In genomic region chrX:47645530-47645929, GRCh38 we compare ENCODE assay signal across 26 cellular contexts. TPM values are rescaled to one million over a fixed set of nuclear protein-coding genes. Genes with fewer than 3 reads are reported as not detected.
DNase-seq lines count a peak whose midpoint lies in the region; ATAC-seq, FAIRE-seq and TF ChIP-seq lines count a peak whose summit lies in the region.
"Had no signal": no experiment of that assay in that cellular context is flagged by ENCODE, and none has a peak within 500 bp of the region (broad histone marks: within the 10 kb centered on the region; RNA-seq: fewer than 3 reads in every experiment).

No MANE protein-coding gene starts in this region.

- TF ChIP-seq CTCF in GM12878 (IDR thresholded peaks at IDR 0.05 in 2 of 3, conservative IDR thresholded peaks at IDR 0.05 in 1 of 3; ENCODE audit: control insufficient read depth in 2 of 3, extremely low read depth in 1 of 3, insufficient read depth in 1 of 3, low read depth in 3 of 3, low read length in 3 of 3) (no peak), lower leg skin (IDR thresholded peaks at IDR 0.05) (no peak)

- FAIRE-seq in GM12878 (lab: Jason Lieb, UNC): no peak
- FAIRE-seq: G401.6 had no signal

- peaks cover 39% of the 10 kb centered on the region for H3K4me1 Mint-ChIP-seq in activated CD4-positive, alpha-beta T cell treated with anti-CD3 and anti-CD28 coated beads for 36 hours

- no peak for TF ChIP-seq EP300 in GM12878 (IDR thresholded peaks at IDR 0.05; ENCODE audit: borderline replicate concordance in 1 of 2, control insufficient read depth in 1 of 2, low read depth in 2 of 2, low read length in 2 of 2)

- peak overlapping the region; percentile 37 for H3K27ac Mint-ChIP-seq in activated CD4-positive, alpha-beta T cell treated with anti-CD3 and anti-CD28 coated beads for 36 hours
- H3K27ac Mint-ChIP-seq: activated naive CD4-positive, alpha-beta T cell treated with anti-CD3 and anti-CD28 coated beads, Interleukin-2, amount 50 U/mL, for 24 hours; stimulated activated memory B cell treated with anti-CD40 and anti-IgM and Interleukin-4, amounts not matched to agents 10 μg/mL and 1 μg/mL and 100 μg/mL, for 72 hours had no signal

- H3K4me3 Mint-ChIP-seq in activated CD4-positive, alpha-beta T cell treated with anti-CD3 and anti-CD28 coated beads for 36 hours: no peak overlapping the region
- H3K4me3 Mint-ChIP-seq: activated naive CD4-positive, alpha-beta T cell treated with anti-CD3 and anti-CD28 coated beads, Interleukin-2, amount 50 U/mL, for 24 hours; stimulated activated memory B cell treated with anti-CD40 and anti-IgM and Interleukin-4, amounts not matched to agents 10 μg/mL and 1 μg/mL and 100 μg/mL, for 72 hours had no signal

- H3K9ac ChIP-seq in GM12878 (ENCODE audit: control insufficient read depth, insufficient read depth, low read length): no peak overlapping the region

- no peaks in the 10 kb centered on the region for H3K27me3 Mint-ChIP-seq in activated CD4-positive, alpha-beta T cell treated with anti-CD3 and anti-CD28 coated beads for 36 hours
- H3K27me3 Mint-ChIP-seq: activated naive CD4-positive, alpha-beta T cell treated with anti-CD3 and anti-CD28 coated beads, Interleukin-2, amount 50 U/mL, for 24 hours; naive thymus-derived CD4-positive, alpha-beta T cell; stimulated activated memory B cell treated with anti-CD40 and anti-IgM and Interleukin-4, amounts not matched to agents 10 μg/mL and 1 μg/mL and 100 μg/mL, for 72 hours had no signal

- H3K4me3 ChIP-seq in GM12878 (no peak overlapping the region), lower leg skin (ENCODE audit: low read depth, poor library complexity, severe bottlenecking) (no peak overlapping the region)
- H3K4me3 ChIP-seq: left lung, SJSA1, uterus had no signal

- H3K9me3 ChIP-seq in GM12878 (replicated peaks; ENCODE audit: control insufficient read depth, insufficient read depth, low read length): peaks cover 2% of the 10 kb centered on the region; the same call in 2 of the 3 replicates
- H3K9me3 ChIP-seq: left lung, SJSA1, uterus had no signal

- H3K27me3 ChIP-seq in GM12878 (replicated peaks in 1 of 2; ENCODE audit: control insufficient read depth in 2 of 2, insufficient read depth in 2 of 2, low read length in 1 of 2): no peaks in the 10 kb centered on the region
- H3K27me3 ChIP-seq: left lung, SJSA1, uterus had no signal

- no peak for TF ChIP-seq RAD21 in GM12878 (IDR thresholded peaks at IDR 0.05; ENCODE audit: insufficient read depth, low read depth, low read length)

- POLR2A ChIA-PET in activated CD4-positive, alpha-beta T cell treated with anti-CD3 and anti-CD28 coated beads for 36 hours (lab: Charles Lee): no interaction called here
- POLR2A ChIA-PET in GM12878 (lab: Charles Lee): no interaction called here

- H3K79me2 ChIP-seq in GM12878 (ENCODE audit: control insufficient read depth, insufficient read depth, low read length): peaks cover 30% of the 10 kb centered on the region

- no peak overlapping the region for H3K27ac ChIP-seq in GM12878 (ENCODE audit: control insufficient read depth, insufficient read depth)
- H3K27ac ChIP-seq: epithelial cell of prostate, SJSA1, uterus had no signal

- intact Hi-C loops in activated CD4-positive, alpha-beta T cell treated with anti-CD3 and anti-CD28 coated beads for 36 hours (cut with DNase I, micrococcal nuclease): loop anchor here in 1 of 2 experiments (5.0 kb wide), 1 partner anchor 77 kb away; no protein-coding TSS in a partner anchor
- intact Hi-C loops in GM12878 (cut with micrococcal nuclease; ENCODE audit: unreplicated experiment) (loop anchor here (2.0 kb wide), 2 partner anchors 83 to 455 kb away; no protein-coding TSS in a partner anchor), sciatic nerve (cut with DNase I) (no loop called here), lower leg skin (cut with DNase I; ENCODE audit: low total_unique reads) (no loop called here)

- RAD21 ChIA-PET in GM12878 (lab: Charles Lee; ENCODE audit: unreplicated experiment): interaction anchor here (0.6 kb wide), 1 partner anchor 32 kb away, joined by 6 read pairs; no protein-coding TSS in a partner anchor

- SMC1A ChIA-PET in GM12878 (lab: Charles Lee; ENCODE audit: uncharacterized antibody, unreplicated experiment): no interaction called here

- in situ Hi-C loops in GM12878 (cut with MboI): loop anchor here (10.0 kb wide), 2 partner anchors 81 to 431 kb away; partner anchors contain the start of genes ARAF and CDK16

- BruUV-seq in GM12878 (replicated peaks; lab: Mats Ljungman, UMichigan): no TSS peak

- ATAC-seq in activated CD4-positive, alpha-beta T cell treated with anti-CD3 and anti-CD28 coated beads for 36 hours: no peak
- no peak for ATAC-seq in GM12878
- peak; percentile 23 for ATAC-seq in sciatic nerve
- ATAC-seq: stimulated activated memory B cell treated with anti-CD40 and anti-IgM and Interleukin-4, amounts not matched to agents 10 μg/mL and 1 μg/mL and 100 μg/mL, for 72 hours had no signal

- H2AFZ ChIP-seq in GM12878 (ENCODE audit: control insufficient read depth, low read depth, low read length): no peak overlapping the region

- peaks cover 0 to 4% of the 10 kb centered on the region in 2 experiments; a peak in 2 of 4 replicates for H3K36me3 ChIP-seq in GM12878 (ENCODE audit: control insufficient read depth in 2 of 2, insufficient read depth in 2 of 2, low read length in 1 of 2)
- H3K36me3 ChIP-seq: uterus had no signal

- TF ChIP-seq POLR2A in GM12878 (IDR thresholded peaks at IDR 0.05; ENCODE audit: low read depth, low read length) (no peak), lower leg skin (IDR thresholded peaks at IDR 0.05) (no peak)

- H4K20me1 ChIP-seq in GM12878 (ENCODE audit: control insufficient read depth, insufficient read depth): no peaks in the 10 kb centered on the region

- H3K36me3 Mint-ChIP-seq in activated CD4-positive, alpha-beta T cell treated with anti-CD3 and anti-CD28 coated beads for 36 hours (ENCODE audit: low read depth): peaks cover 44% of the 10 kb centered on the region

- H3K9me3 Mint-ChIP-seq in activated CD4-positive, alpha-beta T cell treated with anti-CD3 and anti-CD28 coated beads for 36 hours (ENCODE audit: low read depth): no peaks in the 10 kb centered on the region
- H3K9me3 Mint-ChIP-seq: activated naive CD4-positive, alpha-beta T cell treated with anti-CD3 and anti-CD28 coated beads, Interleukin-2, amount 50 U/mL, for 24 hours; stimulated activated memory B cell treated with anti-CD40 and anti-IgM and Interleukin-4, amounts not matched to agents 10 μg/mL and 1 μg/mL and 100 μg/mL, for 72 hours had no signal

- CTCF ChIA-PET in activated CD4-positive, alpha-beta T cell treated with anti-CD3 and anti-CD28 coated beads for 36 hours (lab: Charles Lee): interaction anchor here (0.6 kb wide), 1 partner anchor 334 kb away, joined by 3 read pairs; no protein-coding TSS in a partner anchor
- CTCF ChIA-PET in GM12878 (lab: Yijun Ruan, JAX): interaction anchor here (1.0 to 2.8 kb wide), 3 partner anchors 84 to 149 kb away, joined by 3 to 13 read pairs (median 3); no protein-coding TSS in a partner anchor

- WGBS in GM12878 (ENCODE audit: insufficient coverage, insufficient replicate concordance, low lambda C conversion rate, missing lambda C conversion rate): 63% methylated on average over 10 of the region's 10 CpGs
- 58 to 74% methylated on average over 8 to 10 of the region's 10 CpGs for WGBS in lower leg skin, 2 donors

- H3K4me2 ChIP-seq in GM12878 (ENCODE audit: control insufficient read depth, insufficient read depth): peak overlapping the region; percentile 27; the same call in 1 of the 2 replicates

- no peaks in the 10 kb centered on the region; the same call in 1 of the 2 replicates for H3K4me1 ChIP-seq in GM12878 (ENCODE audit: control insufficient read depth, insufficient read depth, low read length)
- H3K4me1 ChIP-seq: uterus had no signal

- no peak for DNase-seq in activated CD4-positive, alpha-beta T cell treated with anti-CD3 and anti-CD28 coated beads for 36 hours
- no peak for DNase-seq in activated CD4-positive, alpha-beta T cell treated with anti-CD3 and anti-CD28 coated beads, Interleukin-2, amount 50 U/mL, for 48 hours
- DNase-seq in GM12878 (ENCODE audit: low read depth, low spot score) (no peak), left kidney (ENCODE audit: low read depth, low spot score) (peak; percentile 38), sciatic nerve (ENCODE audit: low spot score) (no peak), NCI-H82 (lab: John Stamatoyannopoulos, UW) (no peak), lower leg skin (ENCODE audit: low spot score in 2 of 2) (no peak)
- DNase-seq in stimulated activated CD4-positive, alpha-beta T cell treated with anti-CD3 and anti-CD28 coated beads, Interleukin-15, amount 100 ng/mL, for 24 hours: no peak
- DNase-seq: 8988T; activated CD4-positive, CD25-positive, alpha-beta regulatory T cell; activated CD8-positive, alpha-beta memory T cell treated with anti-CD3 and anti-CD28 coated beads, Interleukin-2, amount 50 U/mL, for 48 hours; C1 segment of cervical spinal cord; COR-L47; effector CD4-positive, alpha-beta T cell; left lung; naive thymus-derived CD4-positive, alpha-beta T cell; NCI-H1092; NCI-H187; NCI-H510A; uterus had no signal

RNA-seq across cellular contexts. Expression of gene ELK1, which starts 4.8 kb away (rescaled TPM):
- 100 to 1,000 TPM in 1 of 2 experiments, 10 to 100 TPM in 1; 96.8 to 117 TPM for total RNA-seq in activated CD4-positive, alpha-beta T cell treated with anti-CD3 and anti-CD28 coated beads for 36 hours
- 24.1 and 25.5 TPM in 2 replicates for total RNA-seq in GM12878 (2013; cell fraction: nucleolus; rRNA removed)
- total RNA-seq in GM12878 (2014; rRNA removed): 34.2 and 35.8 TPM in 2 replicates
- total RNA-seq in GM12878 (2014; rRNA removed; fragmentation: Illumina TruSeq; extraction: Trizol): 18.1 and 19.9 TPM in 2 replicates
- total RNA-seq in GM12878 (2021): 53.2 and 55.5 TPM in 2 replicates
- polyA plus RNA-seq in GM12878 (2011; ENCODE audit: low read depth): 16.5 TPM
- 20.2 and 30.0 TPM in 2 replicates for polyA plus RNA-seq in GM12878 (2011; rRNA removed)
- 39.3 and 42.8 TPM in 2 replicates for polyA plus RNA-seq in GM12878 (2011; cell fraction: cytosol; rRNA removed)
- polyA plus RNA-seq in GM12878 (2011; cell fraction: nucleus; rRNA removed): 40.3 and 45.6 TPM in 2 replicates
- polyA plus RNA-seq in GM12878 (2012): 44.5 and 50.1 TPM in 2 replicates
- polyA plus RNA-seq in GM12878 (2014; fragmentation: Illumina TruSeq; extraction: Trizol): 24.6 and 36.1 TPM in 2 replicates
- polyA plus RNA-seq in GM12878 (2014; fragmentation: Nextera tagmentation; extraction: Ambion mirVana): 1 to 10 TPM; 4.1 to 6.3 TPM
- 29.8 and 31.1 TPM in 2 replicates for polyA plus RNA-seq in GM12878 (2014; rRNA removed)
- polyA plus RNA-seq in GM12878 (2016; fragmentation: Nextera tagmentation; extraction: Ambion mirVana): 10 to 100 TPM; 49.7 to 52.3 TPM
- polyA minus RNA-seq in GM12878 (2011; rRNA and poly(A)+ RNA removed): 21.6 and 29.1 TPM in 2 replicates
- 17.2 and 20.5 TPM in 2 replicates for polyA minus RNA-seq in GM12878 (2011; cell fraction: cytosol; rRNA and poly(A)+ RNA removed)
- 10.4 and 16.8 TPM in 2 replicates for polyA minus RNA-seq in GM12878 (2011; cell fraction: nucleus; rRNA and poly(A)+ RNA removed)
- 24.1 TPM for total RNA-seq in sciatic nerve
- 10 to 100 TPM; 19.7 to 28.4 (median 25.5) TPM for total RNA-seq in lower leg skin

RNA-seq across cellular contexts. Expression of gene UXT, which starts 13.4 kb away (rescaled TPM):
- 100 to 1,000 TPM; 195 to 210 TPM for total RNA-seq in activated CD4-positive, alpha-beta T cell treated with anti-CD3 and anti-CD28 coated beads for 36 hours
- 41.1 and 41.9 TPM in 2 replicates for total RNA-seq in GM12878 (2013; cell fraction: nucleolus; rRNA removed)
- total RNA-seq in GM12878 (2014; rRNA removed) (193 and 198 TPM in 2 replicates), GM12878 (2014; rRNA removed; fragmentation: Illumina TruSeq; extraction: Trizol) (151 and 170 TPM in 2 replicates), GM12878 (2021) (129 and 147 TPM in 2 replicates), sciatic nerve (65.3 TPM), lower leg skin (100 to 1,000 TPM in 3 of 4 donors, 10 to 100 TPM in 1; 95.7 to 190 (median 125) TPM)
- 584 TPM for polyA plus RNA-seq in GM12878 (2011; ENCODE audit: low read depth)
- polyA plus RNA-seq in GM12878 (2011; rRNA removed) (173 and 243 TPM in 2 replicates), GM12878 (2014; fragmentation: Illumina TruSeq; extraction: Trizol) (208 and 233 TPM in 2 replicates), GM12878 (2014; fragmentation: Nextera tagmentation; extraction: Ambion mirVana) (100 to 1,000 TPM; 105 to 204 TPM), GM12878 (2014; rRNA removed) (211 and 224 TPM in 2 replicates), GM12878 (2016; fragmentation: Nextera tagmentation; extraction: Ambion mirVana) (100 to 1,000 TPM; 229 to 245 TPM)
- 172 and 178 TPM in 2 replicates for polyA plus RNA-seq in GM12878 (2011; cell fraction: cytosol; rRNA removed)
- 72.5 and 117 TPM in 2 replicates for polyA plus RNA-seq in GM12878 (2011; cell fraction: nucleus; rRNA removed)
- polyA plus RNA-seq in GM12878 (2012): 267 and 272 TPM in 2 replicates
- polyA minus RNA-seq in GM12878 (2011; rRNA and poly(A)+ RNA removed): 61.1 and 63.5 TPM in 2 replicates
- polyA minus RNA-seq in GM12878 (2011; cell fraction: cytosol; rRNA and poly(A)+ RNA removed): 22.7 and 22.9 TPM in 2 replicates
- 32.8 and 39.2 TPM in 2 replicates for polyA minus RNA-seq in GM12878 (2011; cell fraction: nucleus; rRNA and poly(A)+ RNA removed)

RNA-seq across cellular contexts. Expression of gene CFP, which starts 15.8 kb away (rescaled TPM):
- total RNA-seq in activated CD4-positive, alpha-beta T cell treated with anti-CD3 and anti-CD28 coated beads for 36 hours: 1 to 10 TPM; 2.4 to 4.7 TPM
- 13.9 and 14.4 TPM in 2 replicates for total RNA-seq in GM12878 (2013; cell fraction: nucleolus; rRNA removed)
- total RNA-seq in GM12878 (2014; rRNA removed): 8.3 and 10.1 TPM in 2 replicates
- total RNA-seq in GM12878 (2014; rRNA removed; fragmentation: Illumina TruSeq; extraction: Trizol): 3.5 and 3.7 TPM in 2 replicates
- 4.9 and 7.2 TPM in 2 replicates for total RNA-seq in GM12878 (2021)
- polyA plus RNA-seq in GM12878 (2011; ENCODE audit: low read depth): 13.4 TPM
- 0.42 and 1.1 TPM in 2 replicates for polyA plus RNA-seq in GM12878 (2011; rRNA removed)
- polyA plus RNA-seq in GM12878 (2011; cell fraction: cytosol; rRNA removed): 1.2 and 1.9 TPM in 2 replicates
- 3.3 and 4.9 TPM in 2 replicates for polyA plus RNA-seq in GM12878 (2011; cell fraction: nucleus; rRNA removed)
- polyA plus RNA-seq in GM12878 (2012): 14.6 and 21.8 TPM in 2 replicates
- polyA plus RNA-seq in GM12878 (2014; fragmentation: Illumina TruSeq; extraction: Trizol): 0.36 and 2.4 TPM in 2 replicates
- 1 to 10 TPM in 1 of 2 experiments, under 1 TPM in 1; 0.72 to 2.8 TPM for polyA plus RNA-seq in GM12878 (2014; fragmentation: Nextera tagmentation; extraction: Ambion mirVana)
- polyA plus RNA-seq in GM12878 (2014; rRNA removed): 6.5 and 8.7 TPM in 2 replicates
- polyA plus RNA-seq in GM12878 (2016; fragmentation: Nextera tagmentation; extraction: Ambion mirVana): 1 to 10 TPM; 1.9 to 2.9 TPM
- polyA minus RNA-seq in GM12878 (2011; rRNA and poly(A)+ RNA removed): 1.1 and 1.5 TPM in 2 replicates
- 0.31 and 1.5 TPM in 2 replicates for polyA minus RNA-seq in GM12878 (2011; cell fraction: cytosol; rRNA and poly(A)+ RNA removed)
- 0.97 and 2.2 TPM in 2 replicates for polyA minus RNA-seq in GM12878 (2011; cell fraction: nucleus; rRNA and poly(A)+ RNA removed)
- total RNA-seq in sciatic nerve: 7.3 TPM
- total RNA-seq in lower leg skin: 1 to 10 TPM; 3.0 to 7.6 (median 4.5) TPM

RNA-seq across cellular contexts. Expression of gene SYN1, which starts 25.9 kb away (rescaled TPM):
- total RNA-seq in activated CD4-positive, alpha-beta T cell treated with anti-CD3 and anti-CD28 coated beads for 36 hours: under 1 TPM; 0.82 to 0.98 TPM
- 0.31 and 2.1 TPM in 2 replicates for total RNA-seq in GM12878 (2013; cell fraction: nucleolus; rRNA removed)
- 0.05 and 0.11 TPM in 2 replicates for total RNA-seq in GM12878 (2014; rRNA removed)
- total RNA-seq in GM12878 (2014; rRNA removed; fragmentation: Illumina TruSeq; extraction: Trizol): not detected in 2 replicates
- 0.21 and 0.43 TPM in 2 replicates for total RNA-seq in GM12878 (2021)
- 1.6 TPM for polyA plus RNA-seq in GM12878 (2011; ENCODE audit: low read depth)
- 0.27 and 0.30 TPM in 2 replicates for polyA plus RNA-seq in GM12878 (2011; rRNA removed)
- polyA plus RNA-seq in GM12878 (2011; cell fraction: cytosol; rRNA removed): 0.18 and 0.43 TPM in 2 replicates
- 0.13 and 0.19 TPM in 2 replicates for polyA plus RNA-seq in GM12878 (2011; cell fraction: nucleus; rRNA removed)
- 1.2 and 1.3 TPM in 2 replicates for polyA plus RNA-seq in GM12878 (2012)
- polyA plus RNA-seq in GM12878 (2014; fragmentation: Illumina TruSeq; extraction: Trizol): 0.16 and 1.5 TPM in 2 replicates
- under 1 TPM in 1 of 2 experiments, not detected in 1; 0.09 TPM for polyA plus RNA-seq in GM12878 (2014; fragmentation: Nextera tagmentation; extraction: Ambion mirVana)
- polyA plus RNA-seq in GM12878 (2014; rRNA removed): not detected in 2 replicates
- under 1 TPM; 0.09 to 0.57 TPM for polyA plus RNA-seq in GM12878 (2016; fragmentation: Nextera tagmentation; extraction: Ambion mirVana)
- polyA minus RNA-seq in GM12878 (2011; rRNA and poly(A)+ RNA removed): 0.37 and 0.57 TPM in 2 replicates
- not detected in 2 replicates for polyA minus RNA-seq in GM12878 (2011; cell fraction: cytosol; rRNA and poly(A)+ RNA removed)
- polyA minus RNA-seq in GM12878 (2011; cell fraction: nucleus; rRNA and poly(A)+ RNA removed): 0.12 and 0.29 TPM in 2 replicates
- 2.9 TPM for total RNA-seq in sciatic nerve
- under 1 TPM in 3 of 4 donors, not detected in 1; 0.10 to 0.72 (median 0.61) TPM for total RNA-seq in lower leg skin
- total RNA-seq: skeletal muscle tissue had no signal
